Comparison of ENCODE assay signal across 1 cellular context in the genomic region with DNA sequence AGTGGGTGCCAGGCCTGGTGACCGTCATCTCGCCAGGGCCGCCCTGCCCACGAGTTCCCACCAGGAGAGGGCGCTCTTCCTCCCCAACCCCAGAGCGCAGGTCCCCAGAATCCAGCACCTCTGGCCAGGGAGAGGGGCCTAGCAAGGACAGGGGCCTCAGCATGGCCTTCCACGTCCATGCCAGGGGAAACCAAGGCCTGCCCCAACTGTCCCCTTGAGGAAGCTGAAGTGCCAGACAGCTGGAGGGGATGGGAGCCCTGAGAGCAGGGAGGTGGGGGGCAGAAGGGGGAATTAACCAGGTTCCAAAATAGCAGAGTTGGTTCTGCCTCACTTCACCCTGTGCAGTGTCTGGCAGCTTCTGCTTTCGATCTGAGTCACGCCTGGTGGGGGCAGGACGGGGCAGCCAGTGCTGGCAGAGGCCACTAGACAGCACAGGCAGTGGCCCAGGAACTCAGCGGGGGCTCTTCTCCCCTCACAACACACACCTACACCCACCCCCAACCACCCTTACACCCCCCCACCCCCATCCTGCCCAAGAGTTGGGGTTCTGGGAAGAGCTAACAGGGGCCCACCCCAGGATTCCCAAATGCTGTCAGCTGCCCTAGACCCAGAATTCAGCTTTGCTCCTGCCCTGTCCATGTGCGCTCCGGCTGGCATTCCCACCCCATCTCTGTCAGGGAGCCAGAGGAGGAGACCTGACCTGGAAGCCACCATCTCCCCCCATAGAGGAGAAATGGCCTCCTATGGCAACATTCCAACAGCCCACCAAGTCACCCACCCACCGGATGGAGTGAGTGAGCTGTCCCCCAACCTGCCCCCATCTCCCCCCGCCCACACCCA.
A peak's percentile ranks its signal among the peaks of the same experiment; 100 is the strongest.
TF ChIP-seq lines count a peak whose summit lies in the region.

No MANE protein-coding gene starts in this region.

TF ChIP-seq in HepG2, 621 proteins besides CTCF, POLR2A, EP300 and RAD21 (continued from another document and continues in another):
- TF ChIP-seq, protein P1, sequence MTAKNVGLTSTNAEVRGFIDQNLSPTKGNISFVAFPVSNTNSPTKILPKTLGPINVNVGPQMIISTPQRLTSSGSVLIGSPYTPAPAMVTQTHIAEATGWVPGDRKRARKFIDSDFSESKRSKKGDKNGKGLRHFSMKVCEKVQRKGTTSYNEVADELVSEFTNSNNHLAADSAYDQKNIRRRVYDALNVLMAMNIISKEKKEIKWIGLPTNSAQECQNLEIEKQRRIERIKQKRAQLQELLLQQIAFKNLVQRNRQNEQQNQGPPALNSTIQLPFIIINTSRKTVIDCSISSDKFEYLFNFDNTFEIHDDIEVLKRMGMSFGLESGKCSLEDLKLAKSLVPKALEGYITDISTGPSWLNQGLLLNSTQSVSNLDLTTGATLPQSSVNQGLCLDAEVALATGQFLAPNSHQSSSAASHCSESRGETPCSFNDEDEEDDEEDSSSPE (CRISPR knock-in tag; IDR thresholded peaks at IDR 0.05) = no peak
- TF ChIP-seq MED1 (CRISPR knock-in tag; IDR thresholded peaks at IDR 0.05) (no peak), ELF1 (CRISPR knock-in tag; IDR thresholded peaks at IDR 0.05) (no peak), KDM2A (CRISPR knock-in tag; IDR thresholded peaks at IDR 0.05; ENCODE audit: borderline replicate concordance, low read depth) (peak; percentile 78), TGIF2 (CRISPR knock-in tag; IDR thresholded peaks at IDR 0.05) (no peak), ATF3 (CRISPR knock-in tag; IDR thresholded peaks at IDR 0.05) (no peak), IRF9 (CRISPR knock-in tag; IDR thresholded peaks at IDR 0.05; ENCODE audit: borderline replicate concordance) (peak; percentile 68; the same call in 1 of the 2 replicates), ZFP90 (CRISPR knock-in tag; IDR thresholded peaks at IDR 0.05; ENCODE audit: borderline replicate concordance) (no peak), ZNF776 (CRISPR knock-in tag; IDR thresholded peaks at IDR 0.05) (no peak), GABPA (IDR thresholded peaks at IDR 0.05; ENCODE audit: low read depth, low read length) (no peak), GABPA (CRISPR knock-in tag; IDR thresholded peaks at IDR 0.05; ENCODE audit: low read depth) (no peak), ZNF543 (CRISPR knock-in tag; IDR thresholded peaks at IDR 0.05) (peak; percentile 44; the same call in 1 of the 2 replicates), THAP8 (CRISPR knock-in tag; IDR thresholded peaks at IDR 0.05; ENCODE audit: borderline replicate concordance) (no peak), TFE3 (CRISPR knock-in tag; IDR thresholded peaks at IDR 0.05) (no peak), SMC3 (IDR thresholded peaks at IDR 0.05; ENCODE audit: low read length) (peak; percentile 71; the same call in 1 of the 2 replicates), HOXA5 (CRISPR knock-in tag; IDR thresholded peaks at IDR 0.05) (no peak), DMAP1 (CRISPR knock-in tag; IDR thresholded peaks at IDR 0.05) (no peak), KLF15 (CRISPR knock-in tag; IDR thresholded peaks at IDR 0.05; ENCODE audit: borderline replicate concordance) (no peak), ZNF619 (CRISPR knock-in tag; IDR thresholded peaks at IDR 0.05) (peak; percentile 66; the same call in 1 of the 2 replicates), MEIS1 (CRISPR knock-in tag; IDR thresholded peaks at IDR 0.05; ENCODE audit: borderline replicate concordance) (no peak), ZNF501 (CRISPR knock-in tag; IDR thresholded peaks at IDR 0.05) (peak; percentile 25; the same call in 1 of the 2 replicates), U2AF2 (IDR thresholded peaks at IDR 0.05; ENCODE audit: low read depth, low read length) (no peak), ZNF256 (CRISPR knock-in tag; conservative IDR thresholded peaks at IDR 0.05) (no peak), MLLT10 (CRISPR knock-in tag; IDR thresholded peaks at IDR 0.05) (no peak), RFXANK (CRISPR knock-in tag; IDR thresholded peaks at IDR 0.05) (no peak), IRF2 (CRISPR knock-in tag; IDR thresholded peaks at IDR 0.05) (0 out of 2 replicates have a peak, but pooled peaks have one; percentile 46), GFI1 (CRISPR knock-in tag; IDR thresholded peaks at IDR 0.05; ENCODE audit: borderline replicate concordance) (no peak), RARA (CRISPR knock-in tag; IDR thresholded peaks at IDR 0.05) (no peak), ZFP82 (CRISPR knock-in tag; IDR thresholded peaks at IDR 0.05; ENCODE audit: borderline replicate concordance) (no peak), HNRNPH1 (optimal IDR thresholded peaks at IDR 0.05; ENCODE audit: low read depth, low read length) (no peak), PLRG1 (conservative IDR thresholded peaks at IDR 0.05) (no peak), TSC22D2 (CRISPR knock-in tag; IDR thresholded peaks at IDR 0.05; ENCODE audit: borderline replicate concordance) (no peak), FOXK1 (CRISPR knock-in tag; IDR thresholded peaks at IDR 0.05; ENCODE audit: borderline replicate concordance, low read depth) (no peak), ATF6 (CRISPR knock-in tag; conservative IDR thresholded peaks at IDR 0.05) (no peak), DNMT1 (CRISPR knock-in tag; IDR thresholded peaks at IDR 0.05) (no peak), SOX13 (IDR thresholded peaks at IDR 0.05) (no peak), SOX13 (CRISPR knock-in tag; conservative IDR thresholded peaks at IDR 0.05 in 1 of 2, IDR thresholded peaks at IDR 0.05 in 1 of 2) (no peak), ZNF552 (CRISPR knock-in tag; IDR thresholded peaks at IDR 0.05; ENCODE audit: borderline replicate concordance) (no peak), ZNF646 (CRISPR knock-in tag; IDR thresholded peaks at IDR 0.05) (no peak)
- TF ChIP-seq, protein P2, sequence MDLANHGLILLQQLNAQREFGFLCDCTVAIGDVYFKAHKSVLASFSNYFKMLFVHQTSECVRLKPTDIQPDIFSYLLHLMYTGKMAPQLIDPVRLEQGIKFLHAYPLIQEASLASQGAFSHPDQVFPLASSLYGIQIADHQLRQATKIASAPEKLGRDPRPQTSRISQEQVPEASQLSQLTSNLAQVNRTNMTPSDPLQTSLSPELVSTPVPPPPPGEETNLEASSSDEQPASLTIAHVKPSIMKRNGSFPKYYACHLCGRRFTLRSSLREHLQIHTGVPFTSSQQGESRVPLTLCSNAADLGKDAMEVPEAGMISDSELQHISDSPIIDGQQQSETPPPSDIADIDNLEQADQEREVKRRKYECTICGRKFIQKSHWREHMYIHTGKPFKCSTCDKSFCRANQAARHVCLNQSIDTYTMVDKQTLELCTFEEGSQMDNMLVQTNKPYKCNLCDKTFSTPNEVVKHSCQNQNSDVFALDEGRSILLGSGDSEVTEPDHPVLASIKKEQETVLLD (CRISPR knock-in tag; IDR thresholded peaks at IDR 0.05; ENCODE audit: low read depth) = no peak
- TF ChIP-seq, protein P3, sequence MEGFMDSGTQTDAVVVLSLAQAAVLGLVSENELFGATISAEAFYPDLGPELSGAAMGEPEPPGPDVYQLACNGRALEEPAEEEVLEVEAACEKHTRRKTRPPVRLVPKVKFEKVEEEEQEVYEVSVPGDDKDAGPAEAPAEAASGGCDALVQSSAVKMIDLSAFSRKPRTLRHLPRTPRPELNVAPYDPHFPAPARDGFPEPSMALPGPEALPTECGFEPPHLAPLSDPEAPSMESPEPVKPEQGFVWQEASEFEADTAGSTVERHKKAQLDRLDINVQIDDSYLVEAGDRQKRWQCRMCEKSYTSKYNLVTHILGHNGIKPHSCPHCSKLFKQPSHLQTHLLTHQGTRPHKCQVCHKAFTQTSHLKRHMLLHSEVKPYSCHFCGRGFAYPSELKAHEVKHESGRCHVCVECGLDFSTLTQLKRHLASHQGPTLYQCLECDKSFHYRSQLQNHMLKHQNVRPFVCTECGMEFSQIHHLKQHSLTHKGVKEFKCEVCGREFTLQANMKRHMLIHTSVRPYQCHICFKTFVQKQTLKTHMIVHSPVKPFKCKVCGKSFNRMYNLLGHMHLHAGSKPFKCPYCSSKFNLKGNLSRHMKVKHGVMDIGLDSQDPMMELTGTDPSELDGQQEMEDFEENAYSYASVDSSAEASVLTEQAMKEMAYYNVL (CRISPR knock-in tag; IDR thresholded peaks at IDR 0.05; ENCODE audit: borderline replicate concordance) = no peak
- TF ChIP-seq, protein P4, sequence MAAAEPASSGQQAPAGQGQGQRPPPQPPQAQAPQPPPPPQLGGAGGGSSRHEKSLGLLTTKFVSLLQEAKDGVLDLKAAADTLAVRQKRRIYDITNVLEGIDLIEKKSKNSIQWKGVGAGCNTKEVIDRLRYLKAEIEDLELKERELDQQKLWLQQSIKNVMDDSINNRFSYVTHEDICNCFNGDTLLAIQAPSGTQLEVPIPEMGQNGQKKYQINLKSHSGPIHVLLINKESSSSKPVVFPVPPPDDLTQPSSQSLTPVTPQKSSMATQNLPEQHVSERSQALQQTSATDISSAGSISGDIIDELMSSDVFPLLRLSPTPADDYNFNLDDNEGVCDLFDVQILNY (CRISPR knock-in tag; conservative IDR thresholded peaks at IDR 0.05) = no peak
